1 cellular context compared by ENCODE assay signal in the genomic region with DNA sequence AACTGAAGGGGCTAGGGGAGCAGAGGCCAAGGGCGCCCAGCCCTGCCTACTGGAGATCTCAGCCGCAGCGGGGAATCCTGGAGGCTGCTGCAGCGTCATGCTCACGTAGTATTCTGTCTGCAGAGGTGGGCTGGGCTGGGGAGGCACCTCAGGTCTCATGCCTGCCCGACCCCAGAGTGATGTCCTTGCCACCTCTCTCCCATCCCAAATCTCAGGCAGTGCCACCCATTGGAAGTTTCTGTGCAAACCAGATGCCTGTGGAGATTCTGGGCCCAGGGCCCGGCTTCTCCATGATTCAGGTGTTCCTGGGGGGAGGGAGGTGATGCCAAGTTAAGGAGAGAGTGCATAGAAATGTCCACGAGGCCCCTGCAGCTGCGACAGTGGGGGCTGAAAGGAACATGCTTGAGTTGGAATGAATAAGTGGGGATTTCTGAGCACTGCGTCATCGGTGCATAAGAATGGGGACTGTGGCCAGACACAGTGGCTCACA.
TF ChIP-seq lines count a peak whose summit lies in the region.

No MANE protein-coding gene starts in this region.

TF ChIP-seq in HCT116, 20 proteins besides CTCF, POLR2A, EP300 and RAD21:
- TF ChIP-seq, protein P1, sequence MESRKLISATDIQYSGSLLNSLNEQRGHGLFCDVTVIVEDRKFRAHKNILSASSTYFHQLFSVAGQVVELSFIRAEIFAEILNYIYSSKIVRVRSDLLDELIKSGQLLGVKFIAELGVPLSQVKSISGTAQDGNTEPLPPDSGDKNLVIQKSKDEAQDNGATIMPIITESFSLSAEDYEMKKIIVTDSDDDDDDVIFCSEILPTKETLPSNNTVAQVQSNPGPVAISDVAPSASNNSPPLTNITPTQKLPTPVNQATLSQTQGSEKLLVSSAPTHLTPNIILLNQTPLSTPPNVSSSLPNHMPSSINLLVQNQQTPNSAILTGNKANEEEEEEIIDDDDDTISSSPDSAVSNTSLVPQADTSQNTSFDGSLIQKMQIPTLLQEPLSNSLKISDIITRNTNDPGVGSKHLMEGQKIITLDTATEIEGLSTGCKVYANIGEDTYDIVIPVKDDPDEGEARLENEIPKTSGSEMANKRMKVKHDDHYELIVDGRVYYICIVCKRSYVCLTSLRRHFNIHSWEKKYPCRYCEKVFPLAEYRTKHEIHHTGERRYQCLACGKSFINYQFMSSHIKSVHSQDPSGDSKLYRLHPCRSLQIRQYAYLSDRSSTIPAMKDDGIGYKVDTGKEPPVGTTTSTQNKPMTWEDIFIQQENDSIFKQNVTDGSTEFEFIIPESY (IDR thresholded peaks at IDR 0.05; ENCODE audit: extremely low read depth, insufficient replicate concordance, low read length), result no peak
- TF ChIP-seq SIN3A (IDR thresholded peaks at IDR 0.05; ENCODE audit: low read depth), result no peak
- TF ChIP-seq SRF (IDR thresholded peaks at IDR 0.05; ENCODE audit: low read depth), result no peak
- TF ChIP-seq TCF7L2 (IDR thresholded peaks at IDR 0.05; ENCODE audit: borderline replicate concordance, extremely low read depth, insufficient read depth, insufficient read length), result no peak
